ENCODE assay signal across 8 cellular contexts in genomic region chr22:35399114-35399677, GRCh38. TPM values are rescaled to one million over a fixed set of nuclear protein-coding genes. Genes with fewer than 3 reads are reported as not detected.
DNase-seq lines count a peak whose midpoint lies in the region; ATAC-seq lines count a peak whose summit lies in the region.

No MANE protein-coding gene starts in this region.

- no peaks in the 10 kb centered on the region for H3K9me3 Mint-ChIP-seq in activated CD8-positive, alpha-beta T cell treated with anti-CD3 and anti-CD28 coated beads, Interleukin-2, amount 10 ng/mL, durations not matched to agents 7 days and 5 days (ENCODE audit: insufficient read depth)
- H3K9me3 Mint-ChIP-seq in stimulated activated naive CD8-positive, alpha-beta T cell treated with anti-CD3 and anti-CD28 coated beads, Interleukin-15, amount 100 ng/mL, for 72 hours, result no peaks in the 10 kb centered on the region

- H3K4me3 ChIP-seq in iPS-11a (ENCODE audit: low read depth, low read length), result peak overlapping the region; percentile 43

- CTCF ChIA-PET in activated CD8-positive, alpha-beta T cell treated with anti-CD3 and anti-CD28 coated beads, Interleukin-2, amount 10 ng/mL, durations not matched to agents 7 days and 5 days (lab: Charles Lee), result no interaction called here

- H3K4me3 Mint-ChIP-seq in activated CD8-positive, alpha-beta T cell treated with anti-CD3 and anti-CD28 coated beads, Interleukin-2, amount 10 ng/mL, durations not matched to agents 7 days and 5 days, result peak overlapping the region; percentile 99
- peak overlapping the region; percentile 98 to 100 for H3K4me3 Mint-ChIP-seq in stimulated activated naive CD8-positive, alpha-beta T cell treated with anti-CD3 and anti-CD28 coated beads, Interleukin-15, amount 100 ng/mL, for 72 hours

- POLR2A ChIA-PET in activated CD8-positive, alpha-beta T cell treated with anti-CD3 and anti-CD28 coated beads, Interleukin-2, amount 10 ng/mL, durations not matched to agents 7 days and 5 days (lab: Charles Lee), result interaction anchor here (2.2 kb wide), 1 partner anchor 11 kb away, joined by 12 read pairs; no protein-coding TSS in a partner anchor

- H3K36me3 Mint-ChIP-seq in activated CD8-positive, alpha-beta T cell treated with anti-CD3 and anti-CD28 coated beads, Interleukin-2, amount 10 ng/mL, durations not matched to agents 7 days and 5 days (ENCODE audit: low read depth), result peaks cover 38% of the 10 kb centered on the region

- intact Hi-C loops in posterior vena cava (cut with DNase I), result no loop called here

- no peaks in the 10 kb centered on the region for H3K27me3 Mint-ChIP-seq in activated CD8-positive, alpha-beta T cell treated with anti-CD3 and anti-CD28 coated beads, Interleukin-2, amount 10 ng/mL, durations not matched to agents 7 days and 5 days (ENCODE audit: low read depth)
- no peaks in the 10 kb centered on the region for H3K27me3 Mint-ChIP-seq in stimulated activated naive CD8-positive, alpha-beta T cell treated with anti-CD3 and anti-CD28 coated beads, Interleukin-15, amount 100 ng/mL, for 72 hours

- DNase-seq in activated naive CD4-positive, alpha-beta T cell treated with Interleukin-2 at 50 U/mL for 16 hours, result peak; percentile 10
- no peak for DNase-seq in activated naive CD4-positive, alpha-beta T cell (lab: John Stamatoyannopoulos, UW)
- peak; percentile 25 for DNase-seq in activated CD8-positive, alpha-beta T cell treated with anti-CD3 and anti-CD28 coated beads, Interleukin-2, amount 10 ng/mL, durations not matched to agents 7 days and 5 days
- peak; percentile 27 to 37 for DNase-seq in stimulated activated naive CD8-positive, alpha-beta T cell treated with anti-CD3 and anti-CD28 coated beads, Interleukin-15, amount 100 ng/mL, for 72 hours
- DNase-seq in posterior vena cava (ENCODE audit: low spot score) (no peak), NCI-H1105 (lab: John Stamatoyannopoulos, UW) (no peak)

- no peak for ATAC-seq in activated CD8-positive, alpha-beta T cell treated with anti-CD3 and anti-CD28 coated beads, Interleukin-2, amount 10 ng/mL, durations not matched to agents 7 days and 5 days
- no peak for ATAC-seq in stimulated activated naive CD8-positive, alpha-beta T cell treated with anti-CD3 and anti-CD28 coated beads, Interleukin-15, amount 100 ng/mL, for 72 hours
- no peak for ATAC-seq in HG03565 (IDR thresholded peaks at IDR 0.05; ENCODE audit: unreplicated experiment)

- peaks cover 44% of the 10 kb centered on the region for H3K4me1 Mint-ChIP-seq in activated CD8-positive, alpha-beta T cell treated with anti-CD3 and anti-CD28 coated beads, Interleukin-2, amount 10 ng/mL, durations not matched to agents 7 days and 5 days (ENCODE audit: low read depth)
- H3K4me1 Mint-ChIP-seq in stimulated activated naive CD8-positive, alpha-beta T cell treated with anti-CD3 and anti-CD28 coated beads, Interleukin-15, amount 100 ng/mL, for 72 hours, result peaks cover 41% of the 10 kb centered on the region

- H3K27ac Mint-ChIP-seq in activated CD8-positive, alpha-beta T cell treated with anti-CD3 and anti-CD28 coated beads, Interleukin-2, amount 10 ng/mL, durations not matched to agents 7 days and 5 days, result peak overlapping the region; percentile 99
- peak overlapping the region; percentile 100 for H3K27ac Mint-ChIP-seq in stimulated activated naive CD8-positive, alpha-beta T cell treated with anti-CD3 and anti-CD28 coated beads, Interleukin-15, amount 100 ng/mL, for 72 hours

RNA-seq across cellular contexts. Expression of gene MCM5, which starts 0.7 kb away (rescaled TPM):
- 100 to 1,000 TPM; 275 to 287 TPM for total RNA-seq in activated CD8-positive, alpha-beta T cell treated with anti-CD3 and anti-CD28 coated beads, Interleukin-2, amount 10 ng/mL, durations not matched to agents 7 days and 5 days
- 10 to 100 TPM; 15.2 to 17.3 TPM for total RNA-seq in posterior vena cava

RNA-seq across cellular contexts. Expression of gene HMOX1, which starts 18.3 kb away (rescaled TPM):
- total RNA-seq in activated CD8-positive, alpha-beta T cell treated with anti-CD3 and anti-CD28 coated beads, Interleukin-2, amount 10 ng/mL, durations not matched to agents 7 days and 5 days, result under 1 TPM; 0.34 to 0.68 TPM
- 10 to 100 TPM; 14.4 to 42.4 TPM for total RNA-seq in posterior vena cava

Comparison
In these comparisons a context has a peak if more than half of its experiments do, and no peak if none do; other contexts are left out.
1. DNase-seq: peak in activated naive CD4-positive, alpha-beta T cell treated with Interleukin-2 at 50 U/mL for 16 hours (single experiment), activated CD8-positive, alpha-beta T cell treated with anti-CD3 and anti-CD28 coated beads, Interleukin-2, amount 10 ng/mL, durations not matched to agents 7 days and 5 days (single experiment) and stimulated activated naive CD8-positive, alpha-beta T cell treated with anti-CD3 and anti-CD28 coated beads, Interleukin-15, amount 100 ng/mL, for 72 hours (2 of 2); none in activated naive CD4-positive, alpha-beta T cell (0 of 4), posterior vena cava (single experiment) and NCI-H1105 (single experiment).
2. RNA of gene MCM5, which starts 0.7 kb away (total RNA-seq): 275 to 287 TPM in activated CD8-positive, alpha-beta T cell treated with anti-CD3 and anti-CD28 coated beads, Interleukin-2, amount 10 ng/mL, durations not matched to agents 7 days and 5 days; 15.2 to 17.3 TPM in posterior vena cava; every median in the first group is over 10 times any median in the second.
3. RNA of gene HMOX1, which starts 18.3 kb away (total RNA-seq): 14.4 to 42.4 TPM in posterior vena cava; 0.34 to 0.68 TPM in activated CD8-positive, alpha-beta T cell treated with anti-CD3 and anti-CD28 coated beads, Interleukin-2, amount 10 ng/mL, durations not matched to agents 7 days and 5 days; every median in the first group is over 4 times any median in the second.